In genomic region chr4:8144359-8144758, GRCh38 we compare ENCODE assay signal across 2 cellular contexts.
TF ChIP-seq lines count a peak whose summit lies in the region.

No MANE protein-coding gene starts in this region.

TF ChIP-seq in liver, 16 proteins besides CTCF, POLR2A, EP300 and RAD21:
- no peak for TF ChIP-seq YY1 (IDR thresholded peaks at IDR 0.05)
- no peak for TF ChIP-seq NR2F2 (IDR thresholded peaks at IDR 0.05)
- TF ChIP-seq FOXA2 (IDR thresholded peaks at IDR 0.05) = no peak
- TF ChIP-seq GABPA (IDR thresholded peaks at IDR 0.05 in 1 of 2, conservative IDR thresholded peaks at IDR 0.05 in 1 of 2) = no peak
- no peak for TF ChIP-seq EGR1 (IDR thresholded peaks at IDR 0.05; ENCODE audit: low read depth in 2 of 2)
- TF ChIP-seq ATF3 (IDR thresholded peaks at IDR 0.05) = no peak
- no peak for TF ChIP-seq ZBTB33 (IDR thresholded peaks at IDR 0.05)
- no peak for TF ChIP-seq MAX (IDR thresholded peaks at IDR 0.05)

TF ChIP-seq in HepG2, 621 proteins besides CTCF, POLR2A, EP300 and RAD21:
- TF ChIP-seq ZNF597 (CRISPR knock-in tag; IDR thresholded peaks at IDR 0.05) (no peak), ZNF512 (CRISPR knock-in tag; IDR thresholded peaks at IDR 0.05) (no peak), ZFAT (CRISPR knock-in tag; conservative IDR thresholded peaks at IDR 0.05) (no peak), DPF2 (CRISPR knock-in tag; IDR thresholded peaks at IDR 0.05; ENCODE audit: borderline replicate concordance, low read depth) (no peak)
